Comparison of ENCODE assay signal across 22 cellular contexts in genomic region chr17:47993964-47994363, GRCh38. TPM values are rescaled to one million over a fixed set of nuclear protein-coding genes. Genes with fewer than 3 reads are reported as not detected.
A peak's percentile ranks its signal among the peaks of the same experiment; 100 is the strongest.
DNase-seq lines count a peak whose midpoint lies in the region; ATAC-seq, FAIRE-seq and TF ChIP-seq lines count a peak whose summit lies in the region.
"Had no signal": no experiment of that assay in that cellular context is flagged by ENCODE, and none has a peak within 500 bp of the region (broad histone marks: within the 10 kb centered on the region; RNA-seq: fewer than 3 reads in every experiment).

No MANE protein-coding gene starts in this region.

- no peaks in the 10 kb centered on the region for H3K9me3 ChIP-seq in astrocyte (ENCODE audit: insufficient read depth, low read depth, low read length)
- no peaks in the 10 kb centered on the region for H3K9me3 ChIP-seq in BE2C
- H3K9me3 ChIP-seq: BLaER1, Peyer's patch had no signal

- DNase-seq in NCI-H69 (lab: John Stamatoyannopoulos, UW) (peak; percentile 36), astrocyte (ENCODE audit: low read depth) (no peak), urothelium cell line (ENCODE audit: low spot score) (no peak), BE2C (no peak)
- DNase-seq in activated CD4-positive, CD25-positive, alpha-beta regulatory T cell (lab: John Stamatoyannopoulos, UW): no peak
- DNase-seq: CD4-positive, alpha-beta T cell; COR-L47; DND-41; GM23248; HCEC 1CT; IMR-90; NCI-H1105 treated with DMSO at 0.1 percent for 48 hours; NCI-H2029 treated with DMSO at 0.1 percent for 48 hours; NCI-H748 treated with DMSO at 0.1 percent for 48 hours; Peyer's patch had no signal

- no peaks in the 10 kb centered on the region for H3K36me3 ChIP-seq in astrocyte (ENCODE audit: insufficient read depth, low read length)
- H3K36me3 ChIP-seq in BE2C: no peaks in the 10 kb centered on the region
- H3K36me3 ChIP-seq: BLaER1, Peyer's patch had no signal

- H3K4me3 ChIP-seq in astrocyte (ENCODE audit: insufficient read depth, low read depth, low read length): no peak overlapping the region
- H3K4me3 ChIP-seq in BE2C (ENCODE audit: low read depth, low read length): no peak overlapping the region
- H3K4me3 ChIP-seq: BLaER1, GM12878, GM23248, Peyer's patch had no signal

- H3K4me2 ChIP-seq in astrocyte (ENCODE audit: low read length): no peak overlapping the region
- H3K4me2 ChIP-seq: BLaER1, KMS-11 had no signal

- H2AFZ ChIP-seq in astrocyte (ENCODE audit: low read depth, low read length): no peak overlapping the region
- H2AFZ ChIP-seq: GM23248 had no signal

- H3K27me3 Mint-ChIP-seq in astrocyte (ENCODE audit: low read depth, unreplicated experiment) (peaks cover 1% of the 10 kb centered on the region), nephron (ENCODE audit: low read depth) (peaks cover 36% of the 10 kb centered on the region)

- H3K36me3 Mint-ChIP-seq in astrocyte (ENCODE audit: low read depth, unreplicated experiment) (no peaks in the 10 kb centered on the region), nephron (ENCODE audit: low read depth) (no peaks in the 10 kb centered on the region)

- H3K4me1 ChIP-seq in astrocyte (ENCODE audit: insufficient read depth, low read length) (no peaks in the 10 kb centered on the region), BE2C (peaks cover 87% of the 10 kb centered on the region)
- H3K4me1 ChIP-seq: Peyer's patch had no signal

- H3K4me1 Mint-ChIP-seq in astrocyte (ENCODE audit: low read depth, unreplicated experiment) (peaks cover 6% of the 10 kb centered on the region), nephron (peaks cover 72% of the 10 kb centered on the region)

- H3K27me3 ChIP-seq in astrocyte (ENCODE audit: insufficient read depth, low read length) (no peaks in the 10 kb centered on the region), BE2C (no peaks in the 10 kb centered on the region)
- H3K27me3 ChIP-seq: BLaER1, Peyer's patch had no signal

- H3K9me3 Mint-ChIP-seq in astrocyte (ENCODE audit: unreplicated experiment) (no peaks in the 10 kb centered on the region), nephron (no peaks in the 10 kb centered on the region)
- H3K9me3 Mint-ChIP-seq: CD4-positive, alpha-beta T cell had no signal

- H4K20me1 ChIP-seq in astrocyte (ENCODE audit: insufficient read depth, low read length): no peaks in the 10 kb centered on the region
- H4K20me1 ChIP-seq: BLaER1 had no signal

- TF ChIP-seq CTCF in astrocyte (IDR thresholded peaks at IDR 0.05; ENCODE audit: insufficient read depth, low read depth, low read length) (no peak), nephron (IDR thresholded peaks at IDR 0.05; ENCODE audit: unreplicated experiment in 3 of 3) (no peak), BE2C (IDR thresholded peaks at IDR 0.05; ENCODE audit: low read depth, low read length) (no peak)

- H3K4me3 Mint-ChIP-seq in astrocyte (ENCODE audit: unreplicated experiment) (no peak overlapping the region), nephron (peak overlapping the region in 1 of 3 experiments; percentile 19)
- H3K4me3 Mint-ChIP-seq: CD4-positive, alpha-beta T cell had no signal

- H3K27ac ChIP-seq in astrocyte (ENCODE audit: low read depth, low read length): no peak overlapping the region
- H3K27ac ChIP-seq: BLaER1, GM23248, KMS-11, Peyer's patch had no signal

- H3K27ac Mint-ChIP-seq in astrocyte (ENCODE audit: unreplicated experiment) (peak overlapping the region; percentile 12), nephron (peak overlapping the region in 2 of 3 experiments; percentile 46 to 75)
- H3K27ac Mint-ChIP-seq: CD4-positive, alpha-beta T cell had no signal

- ATAC-seq in GM18519 (IDR thresholded peaks at IDR 0.05; ENCODE audit: low FRiP score, unreplicated experiment): no peak
- ATAC-seq: GM12878 had no signal

- FAIRE-seq in astrocyte (lab: Jason Lieb, UNC) (no peak), urothelium cell line (lab: Jason Lieb, UNC) (peak; percentile 20)
- FAIRE-seq: GM12878, HTR-8/SVneo had no signal

- no peak overlapping the region for H3K9ac ChIP-seq in astrocyte (ENCODE audit: low read length)
- H3K9ac ChIP-seq: BLaER1, GM23248, KMS-11 had no signal

- no peaks in the 10 kb centered on the region for H3K79me2 ChIP-seq in astrocyte (ENCODE audit: insufficient read depth, low read length)

RNA-seq across cellular contexts. Expression of gene CDK5RAP3, which starts 23.1 kb away (rescaled TPM):
- total RNA-seq in astrocyte: 59.1 and 62.8 TPM in 2 replicates
- polyA plus RNA-seq in BE2C (2012; ENCODE audit: insufficient read depth, insufficient read length, low read depth): 175 TPM

RNA-seq across cellular contexts. Expression of gene PRR15L, which starts 36.3 kb away (rescaled TPM):
- total RNA-seq in astrocyte: not detected in 2 replicates
- polyA plus RNA-seq in BE2C (2012; ENCODE audit: insufficient read depth, insufficient read length, low read depth): not detected
- total RNA-seq: CD4-positive, alpha-beta T cell; GM12878; GM23248; IMR-90; NCI-H460 had no signal
- polyA plus RNA-seq: GM23248, IMR-90 had no signal

RNA-seq across cellular contexts. Expression of gene COPZ2, which starts 43.6 kb away (rescaled TPM):
- total RNA-seq in astrocyte: 25.1 and 38.3 TPM in 2 replicates
- 9.3 TPM for polyA plus RNA-seq in BE2C (2012; ENCODE audit: insufficient read depth, insufficient read length, low read depth)

RNA-seq across cellular contexts. Expression of gene PNPO, which starts 52.6 kb away (rescaled TPM):
- 12.0 and 14.1 TPM in 2 replicates for total RNA-seq in astrocyte
- polyA plus RNA-seq in BE2C (2012; ENCODE audit: insufficient read depth, insufficient read length, low read depth): 8.7 TPM

RNA-seq across cellular contexts. Expression of gene NFE2L1, which starts 54.2 kb away (rescaled TPM):
- total RNA-seq in astrocyte: 344 and 348 TPM in 2 replicates
- polyA plus RNA-seq in BE2C (2012; ENCODE audit: insufficient read depth, insufficient read length, low read depth): 506 TPM
